29 cellular contexts compared by ENCODE assay signal in the genomic region with DNA sequence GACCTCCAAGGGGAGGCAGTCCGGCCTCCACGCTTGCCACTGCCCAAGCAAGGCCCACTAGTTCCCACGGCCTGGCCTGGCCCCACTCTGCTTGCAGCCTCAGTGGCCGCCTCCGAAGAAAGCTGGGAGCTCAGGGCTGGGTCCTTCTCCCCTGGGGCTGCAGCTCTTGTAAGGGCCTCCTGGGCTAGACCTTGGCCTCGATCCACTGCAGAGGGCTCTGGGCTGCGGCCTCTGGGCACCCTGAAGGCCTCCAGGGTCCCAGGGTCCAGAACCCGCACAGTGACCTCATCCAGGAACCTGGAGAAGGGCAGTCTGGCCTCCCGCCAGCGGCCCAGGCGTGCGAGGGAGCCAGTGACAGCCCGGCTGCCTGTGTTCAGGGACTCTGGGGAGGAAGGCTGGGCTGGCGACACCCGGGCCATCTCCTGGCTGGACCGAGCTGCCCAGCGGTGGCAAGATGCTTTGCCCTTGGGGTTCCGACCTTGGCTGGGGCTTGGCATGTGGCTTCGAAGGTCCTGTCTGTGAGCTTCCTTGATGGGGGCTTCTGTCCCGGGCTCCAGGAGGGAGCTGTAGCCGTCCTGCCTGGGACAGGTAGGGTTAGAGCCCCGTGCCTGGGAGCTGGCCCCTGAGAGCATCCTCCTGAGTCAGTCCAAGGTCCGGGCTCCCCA. TPM values are rescaled to one million over a fixed set of nuclear protein-coding genes. Genes with fewer than 3 reads are reported as not detected.
DNase-seq lines count a peak whose midpoint lies in the region; ATAC-seq, FAIRE-seq and TF ChIP-seq lines count a peak whose summit lies in the region.
"Had no signal": no experiment of that assay in that cellular context is flagged by ENCODE, and none has a peak within 500 bp of the region (broad histone marks: within the 10 kb centered on the region; RNA-seq: fewer than 3 reads in every experiment).

No MANE protein-coding gene starts in this region.

- H3K36me3 Mint-ChIP-seq in activated T-helper 1 cell treated with anti-CD3 and anti-CD28 coated beads, Interleukin-12 subunit alpha, Interleukin-12 subunit beta, Interleukin-2, Interleukin-4 antibody, amounts not matched to agents 30 ng/mL and 10 ng/mL and 1 ng/mL, durations not matched to agents 14 hours and 24 hours and 36 hours (ENCODE audit: low read depth): no peaks in the 10 kb centered on the region
- H3K36me3 Mint-ChIP-seq: activated naive CD4-positive, alpha-beta T cell treated with anti-CD3 and anti-CD28 coated beads, Interleukin-2, amount 10 ng/mL, durations not matched to agents 7 days and 5 days; CD4-positive, alpha-beta memory T cell; T-cell had no signal

- no peaks in the 10 kb centered on the region for H3F3A ChIP-seq in SK-N-SH (replicated peaks; ENCODE audit: insufficient read depth)

- H3K9me3 ChIP-seq in SK-N-SH (no peaks in the 10 kb centered on the region), K562 (replicated peaks; ENCODE audit: control insufficient read depth, insufficient read depth, low read depth, low read length) (no peaks in the 10 kb centered on the region), right cardiac atrium (ENCODE audit: control insufficient read depth, low read length) (no peaks in the 10 kb centered on the region)

- TF ChIP-seq POLR2A in K562 (conservative IDR thresholded peaks at IDR 0.05): no peak

- H3K9me3 Mint-ChIP-seq in activated T-helper 1 cell treated with anti-CD3 and anti-CD28 coated beads, Interleukin-12 subunit alpha, Interleukin-12 subunit beta, Interleukin-2, Interleukin-4 antibody, amounts not matched to agents 30 ng/mL and 10 ng/mL and 1 ng/mL, durations not matched to agents 14 hours and 24 hours and 36 hours: no peaks in the 10 kb centered on the region
- H3K9me3 Mint-ChIP-seq: activated naive CD4-positive, alpha-beta T cell treated with anti-CD3 and anti-CD28 coated beads, Interleukin-2, amount 10 ng/mL, durations not matched to agents 7 days and 5 days; activated T-cell treated with anti-CD3 and anti-CD28 coated beads, Interleukin-2, amount 50 U/mL, for 24 hours; stimulated activated naive CD8-positive, alpha-beta T cell treated with anti-CD3 and anti-CD28 coated beads, Interleukin-15, Interleukin-2, amounts not matched to agents 100 ng/mL and 50 ng/mL, for 24 hours; T-cell had no signal

- no peaks in the 10 kb centered on the region for H3K36me3 ChIP-seq in SK-N-SH (replicated peaks in 1 of 2; ENCODE audit: control insufficient read depth in 1 of 2, insufficient read depth in 2 of 2, low read length in 1 of 2)
- H3K36me3 ChIP-seq in K562 (ENCODE audit: control insufficient read depth, insufficient read depth, low read length): no peaks in the 10 kb centered on the region

- H3K27ac ChIP-seq in SK-N-SH (ENCODE audit: low read depth in 2 of 2, low read length in 1 of 2) (peak overlapping the region in 1 of 2 experiments; percentile 63; a peak in 2 of 4 replicates), K562 (ENCODE audit: extremely low read depth, low read depth, low read length) (no peak overlapping the region), right cardiac atrium (ENCODE audit: low read length) (no peak overlapping the region)
- H3K27ac ChIP-seq: 22Rv1 had no signal

- peaks cover 4% of the 10 kb centered on the region for H3K27me3 Mint-ChIP-seq in activated T-helper 1 cell treated with anti-CD3 and anti-CD28 coated beads, Interleukin-12 subunit alpha, Interleukin-12 subunit beta, Interleukin-2, Interleukin-4 antibody, amounts not matched to agents 30 ng/mL and 10 ng/mL and 1 ng/mL, durations not matched to agents 14 hours and 24 hours and 36 hours (ENCODE audit: insufficient read depth)

- DNase-seq in SK-N-SH (peak; percentile 79), K562 (ENCODE audit: extremely low read depth in 1 of 4, low spot score in 3 of 4) (no peak), right cardiac atrium (peak; percentile 8 to 49 (median 46)), sciatic nerve (ENCODE audit: low spot score) (peak; percentile 55), KG1 (lab: John Stamatoyannopoulos, UW) (no peak), NCI-H748 treated with DMSO at 0.1 percent for 48 hours (lab: John Stamatoyannopoulos, UW) (no peak)
- DNase-seq in activated T-helper 1 cell treated with anti-CD3 and anti-CD28 coated beads, Interleukin-12 subunit alpha, Interleukin-12 subunit beta, Interleukin-2, Interleukin-4 antibody, amounts not matched to agents 30 ng/mL and 10 ng/mL and 1 ng/mL, durations not matched to agents 14 hours and 24 hours and 36 hours (ENCODE audit: low spot score): no peak
- DNase-seq: activated CD4-positive, CD25-positive, alpha-beta regulatory T cell treated with anti-CD3 and anti-CD28 coated beads, Interleukin-2, amount 50 U/mL, for 72 hours; activated naive CD4-positive, alpha-beta T cell treated with anti-CD3 and anti-CD28 coated beads, Interleukin-2, amount 10 ng/mL, durations not matched to agents 7 days and 5 days; activated T-cell treated with anti-CD3 and anti-CD28 coated beads, Interleukin-2, amount 50 U/mL, for 24 hours; anterior cingulate cortex; caudate nucleus; dermis blood vessel endothelial cell; DMS 273 treated with DMSO at 0.1 percent for 48 hours; KBM-7; kidney glomerular epithelial cell; mesenchymal stem cell; MM.1S; NCI-H1417 treated with DMSO at 0.1 percent for 48 hours; NCI-H2081 treated with DMSO at 0.1 percent for 48 hours; NCI-H446; retina; SIG-M5; stimulated activated CD4-positive, alpha-beta T cell treated with anti-CD3 and anti-CD28 coated beads, Interleukin-15, amount 100 ng/mL, for 24 hours; T-cell had no signal

- CTCF ChIA-PET in SK-N-SH (lab: Yijun Ruan, JAX): interaction anchor here (0.7 to 1.6 kb wide), 8 partner anchors 8 to 194 kb away, joined by 3 to 6 read pairs (median 4); no protein-coding TSS in a partner anchor
- CTCF ChIA-PET in K562 (lab: Yijun Ruan, JAX; ENCODE audit: low intra/inter-chr PET ratio): no interaction called here

- H3K4me1 ChIP-seq in SK-N-SH (ENCODE audit: control insufficient read depth in 1 of 2, insufficient read depth in 2 of 2, low read depth in 1 of 2, low read length in 1 of 2) (peaks cover 0 to 64% of the 10 kb centered on the region in 2 experiments; a peak in 1 of 4 replicates), K562 (replicated peaks in 1 of 2; ENCODE audit: control insufficient read depth in 2 of 2, insufficient read depth in 2 of 2, low read length in 2 of 2) (peaks cover 0 to 19% of the 10 kb centered on the region in 2 experiments; a peak in 2 of 5 replicates), right cardiac atrium (ENCODE audit: control insufficient read depth, insufficient read depth, low read length) (no peaks in the 10 kb centered on the region)

- H4K20me1 ChIP-seq in SK-N-SH (ENCODE audit: insufficient read depth) (no peaks in the 10 kb centered on the region), K562 (replicated peaks; ENCODE audit: control insufficient read depth, insufficient read depth, low read length) (peaks cover 5% of the 10 kb centered on the region; the same call in 1 of the 2 replicates)

- FAIRE-seq in K562 (lab: Jason Lieb, UNC): no peak

- no peaks in the 10 kb centered on the region for H3K79me2 ChIP-seq in SK-N-SH (ENCODE audit: insufficient read depth)
- H3K79me2 ChIP-seq in K562 (ENCODE audit: control insufficient read depth, insufficient read depth, low read length): no peaks in the 10 kb centered on the region

- ATAC-seq in SK-N-SH treated with all-trans-retinoic acid at 6 μM for 48 hours (no peak; the same call in 2 of the 3 replicates), K562 (no peak), right cardiac atrium (no peak), sciatic nerve (no peak)
- ATAC-seq: T-cell had no signal

- POLR2A ChIA-PET in SK-N-SH (lab: Yijun Ruan, JAX): interaction anchor here (0.8 to 1.5 kb wide), 6 partner anchors 8 to 206 kb away, joined by 3 to 5 read pairs (median 3); no protein-coding TSS in a partner anchor
- POLR2A ChIA-PET in K562 (lab: Yijun Ruan, JAX): interaction anchor here (0.6 kb wide), 1 partner anchor 8 kb away, joined by 5 read pairs; no protein-coding TSS in a partner anchor

- H3K27me3 ChIP-seq in SK-N-SH (ENCODE audit: insufficient read depth) (no peaks in the 10 kb centered on the region), K562 (ENCODE audit: control insufficient read depth in 2 of 2, insufficient read depth in 2 of 2, low read length in 2 of 2) (peaks cover 0 to 14% of the 10 kb centered on the region in 2 experiments; a peak in 3 of 5 replicates), right cardiac atrium (ENCODE audit: control insufficient read depth, insufficient read depth) (no peaks in the 10 kb centered on the region)

- H3K9me1 ChIP-seq in K562 (ENCODE audit: control insufficient read depth, insufficient read depth, low read length): no peaks in the 10 kb centered on the region

- TF ChIP-seq EP300 in SK-N-SH (IDR thresholded peaks at IDR 0.05; ENCODE audit: borderline replicate concordance in 1 of 2, low read depth in 1 of 2, low read length in 1 of 2): no peak
- TF ChIP-seq EP300 in K562 (IDR thresholded peaks at IDR 0.05; ENCODE audit: low read length): no peak

- H2AFZ ChIP-seq in SK-N-SH (ENCODE audit: low read depth): no peak overlapping the region
- no peak overlapping the region for H2AFZ ChIP-seq in K562 (ENCODE audit: low read depth, low read length)

- no peak for TF ChIP-seq CTCF in SK-N-SH (IDR thresholded peaks at IDR 0.05)
- TF ChIP-seq CTCF in K562 (IDR thresholded peaks at IDR 0.05 in 2 of 3, conservative IDR thresholded peaks at IDR 0.05 in 1 of 3; ENCODE audit: insufficient read depth in 2 of 3, low read depth in 1 of 3, low read length in 3 of 3): no peak

- H3K4me3 ChIP-seq in SK-N-SH (ENCODE audit: low read depth in 2 of 2, low read length in 1 of 2): no peak overlapping the region
- no peak overlapping the region for H3K4me3 ChIP-seq in K562
- H3K4me3 ChIP-seq in right cardiac atrium (ENCODE audit: low read length): no peak overlapping the region

- H3K27ac Mint-ChIP-seq in activated T-helper 1 cell treated with anti-CD3 and anti-CD28 coated beads, Interleukin-12 subunit alpha, Interleukin-12 subunit beta, Interleukin-2, Interleukin-4 antibody, amounts not matched to agents 30 ng/mL and 10 ng/mL and 1 ng/mL, durations not matched to agents 14 hours and 24 hours and 36 hours: no peak overlapping the region
- H3K27ac Mint-ChIP-seq: activated naive CD4-positive, alpha-beta T cell treated with anti-CD3 and anti-CD28 coated beads, Interleukin-2, amount 10 ng/mL, durations not matched to agents 7 days and 5 days; activated T-cell treated with anti-CD3 and anti-CD28 coated beads, Interleukin-2, amount 50 U/mL, for 24 hours; CD4-positive, alpha-beta memory T cell; stimulated activated naive CD8-positive, alpha-beta T cell treated with anti-CD3 and anti-CD28 coated beads, Interleukin-15, Interleukin-2, amounts not matched to agents 100 ng/mL and 50 ng/mL, for 24 hours; T-cell had no signal

- H3K9ac ChIP-seq in SK-N-SH (no peak overlapping the region), K562 (ENCODE audit: insufficient read depth in 1 of 2, low read depth in 2 of 2, low read length in 2 of 2) (no peak overlapping the region; a peak in 1 of 4 replicates)

- WGBS in SK-N-SH (ENCODE audit: low lambda C conversion rate): 85% methylated on average over 9 of the region's 23 CpGs
- 29% methylated on average over 15 of the region's 23 CpGs for WGBS in K562 (ENCODE audit: insufficient coverage, low coverage, missing lambda C conversion rate)
- 82% methylated on average over 23 of the region's 23 CpGs for WGBS in right cardiac atrium

- no peak overlapping the region for H3K4me3 Mint-ChIP-seq in activated T-helper 1 cell treated with anti-CD3 and anti-CD28 coated beads, Interleukin-12 subunit alpha, Interleukin-12 subunit beta, Interleukin-2, Interleukin-4 antibody, amounts not matched to agents 30 ng/mL and 10 ng/mL and 1 ng/mL, durations not matched to agents 14 hours and 24 hours and 36 hours
- H3K4me3 Mint-ChIP-seq: activated naive CD4-positive, alpha-beta T cell treated with anti-CD3 and anti-CD28 coated beads, Interleukin-2, amount 10 ng/mL, durations not matched to agents 7 days and 5 days; activated T-cell treated with anti-CD3 and anti-CD28 coated beads, Interleukin-2, amount 50 U/mL, for 24 hours; CD4-positive, alpha-beta memory T cell; stimulated activated naive CD8-positive, alpha-beta T cell treated with anti-CD3 and anti-CD28 coated beads, Interleukin-15, Interleukin-2, amounts not matched to agents 100 ng/mL and 50 ng/mL, for 24 hours; T-cell had no signal

- no TSS peak for BruUV-seq in K562 (replicated peaks; lab: Mats Ljungman, UMichigan)

- H3K9me2 ChIP-seq in SK-N-SH: no peaks in the 10 kb centered on the region

- H3K4me2 ChIP-seq in SK-N-SH: no peak overlapping the region
- H3K4me2 ChIP-seq in K562 (ENCODE audit: insufficient read depth, low read length): no peak overlapping the region

- H3K4me1 Mint-ChIP-seq in activated T-helper 1 cell treated with anti-CD3 and anti-CD28 coated beads, Interleukin-12 subunit alpha, Interleukin-12 subunit beta, Interleukin-2, Interleukin-4 antibody, amounts not matched to agents 30 ng/mL and 10 ng/mL and 1 ng/mL, durations not matched to agents 14 hours and 24 hours and 36 hours (ENCODE audit: low read depth): no peaks in the 10 kb centered on the region

- intact Hi-C loops in K562 (cut with micrococcal nuclease): no loop called here
- intact Hi-C loops in right cardiac atrium (cut with DNase I): no loop called here
- intact Hi-C loops in sciatic nerve (cut with DNase I): no loop called here
- intact Hi-C loops in activated T-helper 1 cell treated with anti-CD3 and anti-CD28 coated beads, Interleukin-12 subunit alpha, Interleukin-12 subunit beta, Interleukin-2, Interleukin-4 antibody, amounts not matched to agents 30 ng/mL and 10 ng/mL and 1 ng/mL, durations not matched to agents 14 hours and 24 hours and 36 hours (cut with micrococcal nuclease): no loop called here

- in situ Hi-C loops in K562 (cut with MboI): no loop called here

- no peak for TF ChIP-seq RAD21 in SK-N-SH (IDR thresholded peaks at IDR 0.05; ENCODE audit: low read length)
- no peak for TF ChIP-seq RAD21 in K562 (CRISPR knock-in tag; conservative IDR thresholded peaks at IDR 0.05 in 1 of 2, IDR thresholded peaks at IDR 0.05 in 1 of 2)

RNA-seq across cellular contexts. Expression of gene BEGAIN, which starts 9.8 kb away (rescaled TPM):
- polyA plus RNA-seq in SK-N-SH (2012; rRNA removed): 4.2 and 4.4 TPM in 2 replicates
- 1.9 and 4.4 TPM in 2 replicates for polyA plus RNA-seq in SK-N-SH (2012; cell fraction: cytosol; rRNA removed)
- 23.8 and 41.4 TPM in 2 replicates for polyA plus RNA-seq in SK-N-SH (2012; cell fraction: nucleus; rRNA removed)
- total RNA-seq in K562 (2011; cell fraction: chromatin; rRNA removed; ENCODE audit: low replicate concordance): 1.2 and 3.3 TPM in 2 replicates
- 0.53 and 2.2 TPM in 2 replicates for total RNA-seq in K562 (2011; cell fraction: nucleolus; rRNA removed)
- total RNA-seq in K562 (2011; cell fraction: nucleoplasm; rRNA removed): 0.31 and 0.95 TPM in 2 replicates
- total RNA-seq in K562 (2014; rRNA removed): 0.20 and 0.68 TPM in 2 replicates
- total RNA-seq in K562 (2014; rRNA removed; fragmentation: Illumina TruSeq; extraction: Trizol): 0.10 TPM in 1 of 2 replicates, not detected in the other
- total RNA-seq in K562 (2015; rRNA removed; fragmentation: Illumina TruSeq; extraction: Trizol): 0.11 and 0.40 TPM in 2 replicates
- 0.55 and 1.1 TPM in 2 replicates for total RNA-seq in K562 (2021)
- 0.54 and 1.4 TPM in 2 replicates for polyA plus RNA-seq in K562 (2011; rRNA removed)
- polyA plus RNA-seq in K562 (2011; cell fraction: cytosol; rRNA removed): 1.5 TPM in 2 replicates
- 5.2 and 5.3 TPM in 2 replicates for polyA plus RNA-seq in K562 (2011; cell fraction: nucleus; rRNA removed)
- 0.25 and 0.51 TPM in 2 replicates for polyA plus RNA-seq in K562 (2012)
- 0.07 and 0.50 TPM in 2 replicates for polyA plus RNA-seq in K562 (2014; fragmentation: Illumina TruSeq; extraction: Trizol)
- polyA plus RNA-seq in K562 (2014; fragmentation: Nextera tagmentation; extraction: Ambion mirVana): not detected
- polyA plus RNA-seq in K562 (2014; rRNA removed): 0.62 and 1.7 TPM in 2 replicates
- 0.45 and 1.1 TPM in 2 replicates for polyA minus RNA-seq in K562 (2011; rRNA and poly(A)+ RNA removed)
- 0.86 and 2.7 TPM in 2 replicates for polyA minus RNA-seq in K562 (2011; cell fraction: cytosol; rRNA and poly(A)+ RNA removed)
- 0.81 and 1.3 TPM in 2 replicates for polyA minus RNA-seq in K562 (2011; cell fraction: nucleus; rRNA and poly(A)+ RNA removed)
- total RNA-seq in right cardiac atrium: 1 to 10 TPM; 1.4 to 2.7 (median 2.0) TPM
- 1.4 TPM for polyA plus RNA-seq in right cardiac atrium
- total RNA-seq in sciatic nerve: 12.3 TPM
- total RNA-seq in activated T-helper 1 cell treated with anti-CD3 and anti-CD28 coated beads, Interleukin-12 subunit alpha, Interleukin-12 subunit beta, Interleukin-2, Interleukin-4 antibody, amounts not matched to agents 30 ng/mL and 10 ng/mL and 1 ng/mL, durations not matched to agents 14 hours and 24 hours and 36 hours: 2.5 and 2.8 TPM in 2 replicates

Comparison
In these comparisons a context has a peak if more than half of its experiments do, and no peak if none do; other contexts are left out.
1. DNase-seq: peak in SK-N-SH (single experiment), right cardiac atrium (3 of 3) and sciatic nerve (single experiment); none in K562 (0 of 4), activated T-helper 1 cell treated with anti-CD3 and anti-CD28 coated beads, Interleukin-12 subunit alpha, Interleukin-12 subunit beta, Interleukin-2, Interleukin-4 antibody, amounts not matched to agents 30 ng/mL and 10 ng/mL and 1 ng/mL, durations not matched to agents 14 hours and 24 hours and 36 hours (single experiment), KG1 (single experiment) and NCI-H748 treated with DMSO at 0.1 percent for 48 hours (single experiment).
2. Of the 27 proteins assayed by ChIP-seq in both K562 and SK-N-SH: peak only in K562: NFIC; only in SK-N-SH: MXI1; in both: none; in neither: 25.